In genomic region chr7:149003018-149003417, GRCh38 we compare ENCODE assay signal across 15 cellular contexts. TPM values are rescaled to one million over a fixed set of nuclear protein-coding genes. Genes with fewer than 3 reads are reported as not detected.
A peak's percentile ranks its signal among the peaks of the same experiment; 100 is the strongest.
DNase-seq lines count a peak whose midpoint lies in the region; ATAC-seq, FAIRE-seq and TF ChIP-seq lines count a peak whose summit lies in the region.
"Had no signal": no experiment of that assay in that cellular context is flagged by ENCODE, and none has a peak within 500 bp of the region (broad histone marks: within the 10 kb centered on the region; RNA-seq: fewer than 3 reads in every experiment).

No MANE protein-coding gene starts in this region.

- TF ChIP-seq EP300 in HepG2 (IDR thresholded peaks at IDR 0.05; ENCODE audit: low read depth in 2 of 2, low read length in 2 of 2), result no peak
- no peak for TF ChIP-seq EP300 in HepG2 (CRISPR knock-in tag; IDR thresholded peaks at IDR 0.05; ENCODE audit: borderline replicate concordance)
- TF ChIP-seq EP300 in K562 (IDR thresholded peaks at IDR 0.05; ENCODE audit: low read length), result no peak

- no peak overlapping the region for H3K4me3 ChIP-seq in HepG2 (replicated peaks in 1 of 3; ENCODE audit: insufficient read depth in 1 of 3, low read depth in 2 of 3, low read length in 3 of 3)
- no peak overlapping the region for H3K4me3 ChIP-seq in right lobe of liver
- no peak overlapping the region for H3K4me3 ChIP-seq in K562
- H3K4me3 ChIP-seq: BLaER1 treated with 17β-estradiol and CSF1 and Interleukin-3, amounts not matched to agents 10 nM and 100 nM; GM12878; HAP-1 had no signal

- no peak for TF ChIP-seq POLR2A in HepG2 (IDR thresholded peaks at IDR 0.05; ENCODE audit: insufficient read depth in 1 of 2, low read depth in 2 of 2, low read length in 2 of 2)
- TF ChIP-seq POLR2A in right lobe of liver (IDR thresholded peaks at IDR 0.05), result no peak
- TF ChIP-seq POLR2A in K562 (conservative IDR thresholded peaks at IDR 0.05), result 0 out of 2 replicates have a peak, but pooled peaks have one; percentile 12

- H3K36me3 ChIP-seq in HepG2 (replicated peaks in 1 of 2; ENCODE audit: control insufficient read depth in 1 of 2, insufficient read depth in 2 of 2, low read length in 2 of 2), result peaks cover 28 to 52% of the 10 kb centered on the region in 2 experiments
- peaks cover 0 to 63% (median 36%) of the 10 kb centered on the region in 4 donors for H3K36me3 ChIP-seq in right lobe of liver
- H3K36me3 ChIP-seq in K562 (ENCODE audit: control insufficient read depth, insufficient read depth, low read length), result peaks cover 64% of the 10 kb centered on the region

- DNase-seq in HepG2 (ENCODE audit: low spot score) (no peak), right lobe of liver (no peak), K562 (ENCODE audit: extremely low read depth in 1 of 4, low spot score in 3 of 4) (no peak), posterior vena cava (ENCODE audit: low spot score) (peak; percentile 76), RWPE1 (ENCODE audit: low spot score) (no peak), NOMO-1 (lab: John Stamatoyannopoulos, UW; ENCODE audit: unreplicated experiment in 2 of 2) (no peak)
- DNase-seq: CD8-positive, alpha-beta T cell; DMS 273 treated with DMSO at 0.1 percent for 48 hours; DMS53; DND-41; EL had no signal

- H3K27ac ChIP-seq in HepG2 (ENCODE audit: extremely low read length, insufficient read depth, low read length) (no peak overlapping the region), right lobe of liver (no peak overlapping the region), K562 (ENCODE audit: extremely low read depth, low read depth, low read length) (no peak overlapping the region), RWPE1 (no peak overlapping the region)
- H3K27ac ChIP-seq: BLaER1 treated with 17β-estradiol and CSF1 and Interleukin-3, amounts not matched to agents 10 nM and 100 nM had no signal

- TF ChIP-seq RAD21 in HepG2 (CRISPR knock-in tag; IDR thresholded peaks at IDR 0.05) (no peak), K562 (CRISPR knock-in tag; conservative IDR thresholded peaks at IDR 0.05 in 1 of 2, IDR thresholded peaks at IDR 0.05 in 1 of 2) (no peak)

- H3K9me1 ChIP-seq in K562 (ENCODE audit: control insufficient read depth, insufficient read depth, low read length), result peaks cover 7% of the 10 kb centered on the region

- BruUV-seq in HepG2 (replicated peaks; lab: Mats Ljungman, UMichigan) (no TSS peak), K562 (replicated peaks; lab: Mats Ljungman, UMichigan) (no TSS peak)

- FAIRE-seq in HepG2 (lab: Jason Lieb, UNC), result no peak
- no peak for FAIRE-seq in K562 (lab: Jason Lieb, UNC)
- FAIRE-seq: GM12878, HTR-8/SVneo had no signal

- TF ChIP-seq CTCF in HepG2 (CRISPR knock-in tag; IDR thresholded peaks at IDR 0.05), result no peak
- TF ChIP-seq CTCF in right lobe of liver (IDR thresholded peaks at IDR 0.05), result no peak
- no peak for TF ChIP-seq CTCF in K562 (IDR thresholded peaks at IDR 0.05 in 2 of 3, conservative IDR thresholded peaks at IDR 0.05 in 1 of 3; ENCODE audit: insufficient read depth in 2 of 3, low read depth in 1 of 3, low read length in 3 of 3)
- no peak for TF ChIP-seq CTCF in RWPE1 (conservative IDR thresholded peaks at IDR 0.05; ENCODE audit: low read depth)

- no peaks in the 10 kb centered on the region for H3K79me2 ChIP-seq in HepG2 (ENCODE audit: insufficient read depth, low read length)
- no peaks in the 10 kb centered on the region for H3K79me2 ChIP-seq in K562 (ENCODE audit: control insufficient read depth, insufficient read depth, low read length)

- no peak overlapping the region for H3K9ac ChIP-seq in HepG2 (ENCODE audit: insufficient read depth, low read depth, low read length)
- H3K9ac ChIP-seq in K562 (ENCODE audit: insufficient read depth in 1 of 2, low read depth in 2 of 2, low read length in 2 of 2), result peak overlapping the region in 1 of 2 experiments; percentile 50; a peak in 1 of 4 replicates
- H3K9ac ChIP-seq: BLaER1 treated with 17β-estradiol and CSF1 and Interleukin-3, amounts not matched to agents 10 nM and 100 nM had no signal

- H3K4me1 ChIP-seq in HepG2 (ENCODE audit: insufficient read depth, low read length) (peaks cover 6% of the 10 kb centered on the region; the same call in 1 of the 2 replicates), right lobe of liver (no peaks in the 10 kb centered on the region), K562 (replicated peaks in 1 of 2; ENCODE audit: control insufficient read depth in 2 of 2, insufficient read depth in 2 of 2, low read length in 2 of 2) (peaks cover 0 to 6% of the 10 kb centered on the region in 2 experiments; a peak in 1 of 5 replicates)
- H3K4me1 ChIP-seq: BLaER1 treated with 17β-estradiol and CSF1 and Interleukin-3, amounts not matched to agents 10 nM and 100 nM; HAP-1 had no signal

- no peaks in the 10 kb centered on the region for H3K27me3 ChIP-seq in HepG2 (ENCODE audit: control insufficient read depth in 1 of 2, insufficient read depth in 2 of 2, low read length in 2 of 2)
- H3K27me3 ChIP-seq in right lobe of liver, result no peaks in the 10 kb centered on the region
- no peaks in the 10 kb centered on the region for H3K27me3 ChIP-seq in K562 (ENCODE audit: control insufficient read depth in 2 of 2, insufficient read depth in 2 of 2, low read length in 2 of 2)
- H3K27me3 ChIP-seq: BLaER1 treated with 17β-estradiol and CSF1 and Interleukin-3, amounts not matched to agents 10 nM and 100 nM had no signal

- CTCF ChIA-PET in HepG2 (lab: Yijun Ruan, JAX; ENCODE audit: low intra/inter-chr PET ratio, low total read pairs), result no interaction called here
- CTCF ChIA-PET in K562 (lab: Yijun Ruan, JAX; ENCODE audit: low intra/inter-chr PET ratio), result interaction anchor here (0.7 kb wide), 1 partner anchor 15 kb away, joined by 6 read pairs; no protein-coding TSS in a partner anchor
- CTCF ChIA-PET in RWPE1 (lab: Yijun Ruan, JAX), result no interaction called here

- no peak for ATAC-seq in HepG2
- ATAC-seq in right lobe of liver, result no peak
- ATAC-seq in K562, result no peak
- ATAC-seq: CD8-positive, alpha-beta T cell; GM12878 had no signal

- H2AFZ ChIP-seq in HepG2 (ENCODE audit: low read length), result no peak overlapping the region
- no peak overlapping the region for H2AFZ ChIP-seq in K562 (ENCODE audit: low read depth, low read length)

- WGBS in HepG2 (ENCODE audit: low lambda C conversion rate), result 90% methylated on average over 11 of the region's 11 CpGs
- WGBS in right lobe of liver (ENCODE audit: insufficient coverage, low coverage, low lambda C conversion rate, missing lambda C conversion rate), result 89% methylated on average over 8 of the region's 11 CpGs
- WGBS in K562 (ENCODE audit: insufficient coverage, low coverage, missing lambda C conversion rate), result 82% methylated on average over 11 of the region's 11 CpGs

- in situ Hi-C loops in HepG2 (cut with HindIII; ENCODE audit: extremely low pct_ligation_motif_present, low pct_unique_long_range_greater_than_20kb) (loop anchor here (5.0 kb wide), 1 partner anchor 59 kb away; no protein-coding TSS in a partner anchor), K562 (cut with MboI) (loop anchor here (5.0 kb wide), 1 partner anchor 64 kb away; no protein-coding TSS in a partner anchor)

- H4K20me1 ChIP-seq in HepG2 (ENCODE audit: insufficient read depth, low read length), result no peaks in the 10 kb centered on the region
- H4K20me1 ChIP-seq in K562 (replicated peaks; ENCODE audit: control insufficient read depth, insufficient read depth, low read length), result peaks cover 7% of the 10 kb centered on the region

- H3K4me2 ChIP-seq in HepG2 (ENCODE audit: low read depth, low read length) (no peak overlapping the region), K562 (ENCODE audit: insufficient read depth, low read length) (no peak overlapping the region)
- H3K4me2 ChIP-seq: BLaER1 treated with 17β-estradiol and CSF1 and Interleukin-3, amounts not matched to agents 10 nM and 100 nM had no signal

- H3K9me3 ChIP-seq in HepG2 (ENCODE audit: low read length) (no peaks in the 10 kb centered on the region), right lobe of liver (no peaks in the 10 kb centered on the region), K562 (replicated peaks; ENCODE audit: control insufficient read depth, insufficient read depth, low read depth, low read length) (no peaks in the 10 kb centered on the region)
- H3K9me3 ChIP-seq: BLaER1 treated with 17β-estradiol and CSF1 and Interleukin-3, amounts not matched to agents 10 nM and 100 nM; HAP-1 had no signal

- intact Hi-C loops in HepG2 (cut with micrococcal nuclease; ENCODE audit: unreplicated experiment), result no loop called here
- intact Hi-C loops in right lobe of liver (cut with DNase I), result loop anchor here in 1 of 2 donors (10.0 kb wide), 1 partner anchor 92 kb away; the partner anchor contains the start of gene ZNF786
- intact Hi-C loops in K562 (cut with micrococcal nuclease), result no loop called here
- intact Hi-C loops in posterior vena cava (cut with DNase I), result no loop called here

- POLR2A ChIA-PET in HepG2 (lab: Yijun Ruan, JAX) (no interaction called here), K562 (lab: Yijun Ruan, JAX) (interaction anchor here (0.6 to 2.0 kb wide), 5 partner anchors 9 to 848 kb away, joined by 3 to 10 read pairs (median 3); partner anchors contain the start of gene ZNF783), RWPE1 (lab: Yijun Ruan, JAX; ENCODE audit: low non-redundant PET) (no interaction called here)

RNA-seq across cellular contexts. Expression of gene PDIA4, which starts 25.3 kb away (rescaled TPM):
- total RNA-seq in HepG2 (2016; rRNA removed; fragmentation: Illumina TruSeq; extraction: Trizol) (171 and 402 TPM in 2 replicates), right lobe of liver (100 to 1,000 TPM; 218 to 368 (median 272) TPM), K562 (2014; rRNA removed) (158 and 178 TPM in 2 replicates), K562 (2014; rRNA removed; fragmentation: Illumina TruSeq; extraction: Trizol) (82.7 and 91.5 TPM in 2 replicates), K562 (2015; rRNA removed; fragmentation: Illumina TruSeq; extraction: Trizol) (136 TPM in 2 replicates), K562 (2021) (159 and 161 TPM in 2 replicates), posterior vena cava (100 to 1,000 TPM in 1 of 2 donors, 10 to 100 TPM in 1; 64.8 to 117 TPM)
- total RNA-seq in HepG2 (2016; cell fraction: cytosol; rRNA removed; fragmentation: Illumina TruSeq; extraction: Trizol; ENCODE audit: low read depth), result 22.9 and 25.7 TPM in 2 replicates
- total RNA-seq in HepG2 (2016; cell fraction: insoluble cytoplasmic fraction; rRNA removed; fragmentation: Illumina TruSeq; extraction: Trizol), result 147 and 420 TPM in 2 replicates
- total RNA-seq in HepG2 (2016; cell fraction: membrane; rRNA removed; fragmentation: Illumina TruSeq; extraction: Trizol), result 46.8 and 54.4 TPM in 2 replicates
- total RNA-seq in HepG2 (2016; cell fraction: nucleus; rRNA removed; fragmentation: Illumina TruSeq; extraction: Trizol), result 291 and 344 TPM in 2 replicates
- polyA plus RNA-seq in HepG2 (2011; rRNA removed) (257 and 278 TPM in 2 replicates), K562 (2011; rRNA removed) (146 and 186 TPM in 2 replicates), K562 (2014; fragmentation: Illumina TruSeq; extraction: Trizol) (143 and 175 TPM in 2 replicates), K562 (2014; fragmentation: Nextera tagmentation; extraction: Ambion mirVana) (10 to 100 TPM in 1 of 2 experiments, 1 to 10 TPM in 1; 9.1 to 14.5 TPM), K562 (2014; rRNA removed) (155 and 171 TPM in 2 replicates)
- polyA plus RNA-seq in HepG2 (2011; cell fraction: cytosol; rRNA removed), result 265 and 293 TPM in 2 replicates
- polyA plus RNA-seq in HepG2 (2011; cell fraction: nucleus; rRNA removed), result 106 and 130 TPM in 2 replicates
- 244 and 280 TPM in 2 replicates for polyA plus RNA-seq in HepG2 (2012)
- polyA plus RNA-seq in HepG2 (2016; cell fraction: cytosol; fragmentation: Illumina TruSeq; extraction: Trizol; ENCODE audit: low read depth), result 19.9 and 20.2 TPM in 2 replicates
- 150 and 172 TPM in 2 replicates for polyA plus RNA-seq in HepG2 (2016; cell fraction: insoluble cytoplasmic fraction; fragmentation: Illumina TruSeq; extraction: Trizol; ENCODE audit: low read depth)
- polyA plus RNA-seq in HepG2 (2016; cell fraction: membrane; fragmentation: Illumina TruSeq; extraction: Trizol; ENCODE audit: low read depth), result 32.6 and 38.7 TPM in 2 replicates
- 470 and 531 TPM in 2 replicates for polyA plus RNA-seq in HepG2 (2016; cell fraction: nucleus; fragmentation: Illumina TruSeq; extraction: Trizol; ENCODE audit: insufficient read depth, low read depth)
- 88.5 and 200 TPM in 2 replicates for polyA minus RNA-seq in HepG2 (2011; rRNA and poly(A)+ RNA removed; ENCODE audit: low replicate concordance)
- 156 and 159 TPM in 2 replicates for polyA minus RNA-seq in HepG2 (2011; cell fraction: cytosol; rRNA and poly(A)+ RNA removed)
- polyA minus RNA-seq in HepG2 (2011; cell fraction: nucleus; rRNA and poly(A)+ RNA removed), result 65.0 and 77.7 TPM in 2 replicates
- total RNA-seq in K562 (2011; cell fraction: chromatin; rRNA removed; ENCODE audit: low replicate concordance), result 187 and 270 TPM in 2 replicates
- 352 and 378 TPM in 2 replicates for total RNA-seq in K562 (2011; cell fraction: nucleolus; rRNA removed)
- total RNA-seq in K562 (2011; cell fraction: nucleoplasm; rRNA removed), result 244 and 324 TPM in 2 replicates
- 107 and 158 TPM in 2 replicates for polyA plus RNA-seq in K562 (2011; cell fraction: cytosol; rRNA removed)
- polyA plus RNA-seq in K562 (2011; cell fraction: nucleus; rRNA removed), result 149 and 181 TPM in 2 replicates
- 137 and 177 TPM in 2 replicates for polyA plus RNA-seq in K562 (2012)
- 147 and 177 TPM in 2 replicates for polyA minus RNA-seq in K562 (2011; rRNA and poly(A)+ RNA removed)
- 90.9 and 121 TPM in 2 replicates for polyA minus RNA-seq in K562 (2011; cell fraction: cytosol; rRNA and poly(A)+ RNA removed)
- 30.0 and 68.5 TPM in 2 replicates for polyA minus RNA-seq in K562 (2011; cell fraction: nucleus; rRNA and poly(A)+ RNA removed)

Comparison
In these comparisons a context has a peak if more than half of its experiments do, and no peak if none do; other contexts are left out.
1. Of the 241 proteins assayed by ChIP-seq in both HepG2 and K562: peak only in HepG2: none; only in K562: POLR2A and RBFOX2; in both: POLR2G; in neither: 238.